17 cellular contexts compared by ENCODE assay signal in genomic region chr12:96846313-96846712, GRCh38.
DNase-seq lines count a peak whose midpoint lies in the region; ATAC-seq and TF ChIP-seq lines count a peak whose summit lies in the region.
"Had no signal": no experiment of that assay in that cellular context is flagged by ENCODE, and none has a peak within 500 bp of the region (broad histone marks: within the 10 kb centered on the region; RNA-seq: fewer than 3 reads in every experiment).

No MANE protein-coding gene starts in this region.

- CTCF ChIA-PET in HCT116 (lab: Charles Lee), result no interaction called here

- POLR2A ChIA-PET in HCT116 (lab: Charles Lee), result no interaction called here

- no peak overlapping the region for H3K4me2 ChIP-seq in HCT116 (ENCODE audit: low read length)

- no peak for ATAC-seq in HCT116
- ATAC-seq: K562, Right ventricle myocardium inferior had no signal

- H3K27me3 Mint-ChIP-seq in type B pancreatic cell, result peaks cover 12% of the 10 kb centered on the region
- H3K27me3 Mint-ChIP-seq in T-helper 2 cell treated with Interferon-gamma antibody and Interleukin-4, amounts not matched to agents 5 μg/mL and 100 μg/mL, for 36 hours (ENCODE audit: low read depth), result no peaks in the 10 kb centered on the region

- BruUV-seq in HCT116 (replicated peaks; lab: Mats Ljungman, UMichigan), result no TSS peak

- no peaks in the 10 kb centered on the region for H3K9me2 ChIP-seq in HCT116 (ENCODE audit: insufficient read depth)

- H3K79me2 ChIP-seq in HCT116 (ENCODE audit: insufficient read depth, low read length), result no peaks in the 10 kb centered on the region

- H3K36me3 Mint-ChIP-seq in type B pancreatic cell, result no peaks in the 10 kb centered on the region
- H3K36me3 Mint-ChIP-seq in T-helper 2 cell treated with Interferon-gamma antibody and Interleukin-4, amounts not matched to agents 5 μg/mL and 100 μg/mL, for 36 hours (ENCODE audit: low read depth), result no peaks in the 10 kb centered on the region

- no peak overlapping the region for H2AFZ ChIP-seq in HCT116 (ENCODE audit: low read depth, low read length, poor library complexity, severe bottlenecking)

- peaks cover 5% of the 10 kb centered on the region for H3K9me3 Mint-ChIP-seq in type B pancreatic cell
- no peaks in the 10 kb centered on the region for H3K9me3 Mint-ChIP-seq in T-helper 2 cell treated with Interferon-gamma antibody and Interleukin-4, amounts not matched to agents 5 μg/mL and 100 μg/mL, for 36 hours

- no peaks in the 10 kb centered on the region for H3K9me3 ChIP-seq in HCT116 (ENCODE audit: control insufficient read depth in 1 of 2, insufficient read depth in 1 of 2, low read depth in 1 of 2, low read length in 2 of 2)
- H3K9me3 ChIP-seq: BE2C, HAP-1 had no signal

- H4K20me1 ChIP-seq in HCT116 (ENCODE audit: insufficient read depth), result no peaks in the 10 kb centered on the region

- peaks cover 25% of the 10 kb centered on the region for H3K4me1 Mint-ChIP-seq in type B pancreatic cell (ENCODE audit: unreplicated experiment)
- H3K4me1 Mint-ChIP-seq in T-helper 2 cell treated with Interferon-gamma antibody and Interleukin-4, amounts not matched to agents 5 μg/mL and 100 μg/mL, for 36 hours (ENCODE audit: low read depth), result no peaks in the 10 kb centered on the region

- no peak for TF ChIP-seq RAD21 in HCT116 (IDR thresholded peaks at IDR 0.05; ENCODE audit: low read depth)

- TF ChIP-seq CTCF in HCT116 (IDR thresholded peaks at IDR 0.05 in 2 of 3, conservative IDR thresholded peaks at IDR 0.05 in 1 of 3; ENCODE audit: borderline replicate concordance in 1 of 3, insufficient read depth in 1 of 3, low read depth in 2 of 3, low read length in 2 of 3), result no peak
- no peak for TF ChIP-seq CTCF in type B pancreatic cell (conservative IDR thresholded peaks at IDR 0.05)

- no peak overlapping the region for H3K27ac ChIP-seq in HCT116 (ENCODE audit: low read depth, low read length)
- H3K27ac ChIP-seq: HL-60, SK-N-MC had no signal

- no peak for DNase-seq in HCT116 (ENCODE audit: low read depth, low spot score)
- peak; percentile 49 for DNase-seq in UCSD-AML1 (lab: John Stamatoyannopoulos, UW; ENCODE audit: unreplicated experiment)
- peak; percentile 23 for DNase-seq in iPS-NIHi11 (ENCODE audit: low spot score)
- no peak for DNase-seq in type B pancreatic cell (ENCODE audit: extremely low spot score, unreplicated experiment)
- no peak for DNase-seq in HuH-7.5 (ENCODE audit: low spot score)
- no peak for DNase-seq in NCI-H345 treated with DMSO at 0.1 percent for 48 hours (lab: John Stamatoyannopoulos, UW; ENCODE audit: unreplicated experiment)
- DNase-seq in T-helper 2 cell treated with Interferon-gamma antibody and Interleukin-4, amounts not matched to agents 5 μg/mL and 100 μg/mL, for 36 hours (ENCODE audit: low spot score), result no peak
- DNase-seq: BE2C, NCI-H1092, NCI-H2107, NCI-H446 treated with DMSO at 0.1 percent for 48 hours, NCI-H748 treated with DMSO at 0.1 percent for 48 hours had no signal

- no peak overlapping the region for H3K4me3 ChIP-seq in HCT116 (replicated peaks in 1 of 2; ENCODE audit: low read depth in 1 of 2, low read length in 2 of 2)
- H3K4me3 ChIP-seq: HAP-1, K562, SK-N-MC had no signal

- TF ChIP-seq POLR2A in HCT116 (IDR thresholded peaks at IDR 0.05; ENCODE audit: borderline replicate concordance, extremely low read depth, insufficient read depth, insufficient read length), result no peak

- peaks cover 17% of the 10 kb centered on the region; the same call in 1 of the 2 replicates for H3K27me3 ChIP-seq in HCT116 (ENCODE audit: insufficient read depth, low read length)
- H3K27me3 ChIP-seq: BE2C had no signal

- no peak overlapping the region for H3K9ac ChIP-seq in HCT116 (ENCODE audit: low read length)

- H3K36me3 ChIP-seq in HCT116 (ENCODE audit: control insufficient read depth in 1 of 2, insufficient read depth in 2 of 2, low read length in 2 of 2), result no peaks in the 10 kb centered on the region
- H3K36me3 ChIP-seq: BE2C, HAP-1 had no signal

- RAD21 ChIA-PET in HCT116 (lab: Charles Lee; ENCODE audit: low non-redundant PET in 1 of 2, low total read pairs in 2 of 2, uncharacterized antibody in 2 of 2, unreplicated experiment in 2 of 2), result no interaction called here

- H3K4me1 ChIP-seq in HCT116 (ENCODE audit: control insufficient read depth in 1 of 2, insufficient read depth in 2 of 2, low read length in 2 of 2), result no peaks in the 10 kb centered on the region
- H3K4me1 ChIP-seq: BE2C, HAP-1 had no signal

- no peak overlapping the region for H3K27ac Mint-ChIP-seq in type B pancreatic cell
- H3K27ac Mint-ChIP-seq in T-helper 2 cell treated with Interferon-gamma antibody and Interleukin-4, amounts not matched to agents 5 μg/mL and 100 μg/mL, for 36 hours, result no peak overlapping the region

- peak overlapping the region; percentile 5 for H3K4me3 Mint-ChIP-seq in type B pancreatic cell
- no peak overlapping the region for H3K4me3 Mint-ChIP-seq in T-helper 2 cell treated with Interferon-gamma antibody and Interleukin-4, amounts not matched to agents 5 μg/mL and 100 μg/mL, for 36 hours

- intact Hi-C loops in HCT116 (cut with micrococcal nuclease), result no loop called here

TF ChIP-seq in HCT116, 20 proteins besides CTCF, POLR2A, EP300 and RAD21:
- TF ChIP-seq SP1 (IDR thresholded peaks at IDR 0.05; ENCODE audit: low read depth), result no peak
- no peak for TF ChIP-seq ZNF274 (IDR thresholded peaks at IDR 0.05; ENCODE audit: low read depth, low read length)
- TF ChIP-seq TCF7L2 (IDR thresholded peaks at IDR 0.05; ENCODE audit: borderline replicate concordance, extremely low read depth, insufficient read depth, insufficient read length), result peak; percentile 36
- no peak for TF ChIP-seq MAX (IDR thresholded peaks at IDR 0.05)
TF ChIP-seq in HCT116: peak in this region for 1.

Comparison
In these comparisons a context has a peak if more than half of its experiments do, and no peak if none do; other contexts are left out.
1. DNase-seq: peak in UCSD-AML1 (single experiment) and iPS-NIHi11 (single experiment); none in HCT116 (single experiment), type B pancreatic cell (single experiment), HuH-7.5 (single experiment), NCI-H345 treated with DMSO at 0.1 percent for 48 hours (single experiment) and T-helper 2 cell treated with Interferon-gamma antibody and Interleukin-4, amounts not matched to agents 5 μg/mL and 100 μg/mL, for 36 hours (single experiment).